13 cellular contexts compared by ENCODE assay signal in genomic region chr12:112183141-112183581, GRCh38. TPM values are rescaled to one million over a fixed set of nuclear protein-coding genes. Genes with fewer than 3 reads are reported as not detected.
DNase-seq lines count a peak whose midpoint lies in the region; ATAC-seq, FAIRE-seq and TF ChIP-seq lines count a peak whose summit lies in the region.
"Had no signal": no experiment of that assay in that cellular context is flagged by ENCODE, and none has a peak within 500 bp of the region (broad histone marks: within the 10 kb centered on the region; RNA-seq: fewer than 3 reads in every experiment).

No MANE protein-coding gene starts in this region.

- no peaks in the 10 kb centered on the region for H3K27me3 ChIP-seq in GM12878 (replicated peaks in 1 of 2; ENCODE audit: control insufficient read depth in 2 of 2, insufficient read depth in 2 of 2, low read length in 1 of 2)
- no peaks in the 10 kb centered on the region for H3K27me3 ChIP-seq in osteoblast (ENCODE audit: insufficient read depth, low read length)
- H3K27me3 ChIP-seq: tibial artery had no signal

- RAD21 ChIA-PET in GM12878 (lab: Charles Lee; ENCODE audit: unreplicated experiment) = no interaction called here

- POLR2A ChIA-PET in GM12878 (lab: Charles Lee) = interaction anchor here (0.9 to 1.3 kb wide), 2 partner anchors 52 to 119 kb away, joined by 3 to 4 read pairs; no protein-coding TSS in a partner anchor

- no peak overlapping the region for H3K9ac ChIP-seq in GM12878 (ENCODE audit: control insufficient read depth, insufficient read depth, low read length)

- 0 out of 4 replicates have a peak, but pooled peaks of 1 of the 2 experiments have one; percentile 8 for TF ChIP-seq EP300 in GM12878 (IDR thresholded peaks at IDR 0.05; ENCODE audit: borderline replicate concordance in 1 of 2, control insufficient read depth in 1 of 2, low read depth in 2 of 2, low read length in 2 of 2)

- TF ChIP-seq CTCF in GM12865 (IDR thresholded peaks at IDR 0.05; ENCODE audit: insufficient read depth, low read depth, low read length, missing control alignments) (no peak), GM12878 (IDR thresholded peaks at IDR 0.05 in 2 of 3, conservative IDR thresholded peaks at IDR 0.05 in 1 of 3; ENCODE audit: control insufficient read depth in 2 of 3, extremely low read depth in 1 of 3, insufficient read depth in 1 of 3, low read depth in 3 of 3, low read length in 3 of 3) (no peak), osteoblast (IDR thresholded peaks at IDR 0.05; ENCODE audit: extremely low read depth, low read depth, low read length) (no peak)

- no peaks in the 10 kb centered on the region for H4K20me1 ChIP-seq in GM12878 (ENCODE audit: control insufficient read depth, insufficient read depth)
- peaks cover 2% of the 10 kb centered on the region for H4K20me1 ChIP-seq in osteoblast (ENCODE audit: insufficient read depth, low read length)

- TF ChIP-seq POLR2A in GM12878 (IDR thresholded peaks at IDR 0.05; ENCODE audit: low read depth, low read length) = no peak

- H3K4me2 ChIP-seq in GM12878 (ENCODE audit: control insufficient read depth, insufficient read depth) (peak overlapping the region; percentile 30; the same call in 1 of the 2 replicates), osteoblast (ENCODE audit: insufficient read depth, low read length) (no peak overlapping the region)

- 0% methylated on average over 2 of the region's 2 CpGs for WGBS in GM12878 (ENCODE audit: insufficient coverage, insufficient replicate concordance, low lambda C conversion rate, missing lambda C conversion rate)

- intact Hi-C loops in GM12878 (cut with micrococcal nuclease; ENCODE audit: unreplicated experiment) = loop anchor here (2.0 kb wide), 1 partner anchor 30 kb away; no protein-coding TSS in a partner anchor

- ATAC-seq in HG03095 (IDR thresholded peaks at IDR 0.05; ENCODE audit: unreplicated experiment) (peak; percentile 47), GM12878 (peak; percentile 76), HG02884 (IDR thresholded peaks at IDR 0.05; ENCODE audit: unreplicated experiment) (no peak), GM21786 (IDR thresholded peaks at IDR 0.05; ENCODE audit: unreplicated experiment) (no peak)
- ATAC-seq: HepG2 had no signal

- BruUV-seq in GM12878 (replicated peaks; lab: Mats Ljungman, UMichigan) = no TSS peak

- DNase-seq in GM12865 (ENCODE audit: low read depth) (peak; percentile 71), GM12878 (ENCODE audit: low read depth, low spot score) (peak; percentile 68), osteoblast (ENCODE audit: insufficient read length, low spot score, missing footprints) (peak; percentile 93), COLO668 (lab: John Stamatoyannopoulos, UW; ENCODE audit: unreplicated experiment) (no peak), NOMO-1 treated with dmso at 0.1 percent for 144 hours (lab: John Stamatoyannopoulos, UW; ENCODE audit: unreplicated experiment) (no peak)
- DNase-seq: activated CD4-positive, CD25-positive, alpha-beta regulatory T cell treated with anti-CD3 and anti-CD28 coated beads, Interleukin-2, amount 50 U/mL, for 72 hours; effector CD4-positive, alpha-beta T cell; tibial artery had no signal

- H3K9me3 ChIP-seq in GM12878 (replicated peaks; ENCODE audit: control insufficient read depth, insufficient read depth, low read length) = no peaks in the 10 kb centered on the region
- H3K9me3 ChIP-seq in osteoblast (ENCODE audit: low read depth, low read length) = no peaks in the 10 kb centered on the region
- H3K9me3 ChIP-seq: tibial artery had no signal

- H3K79me2 ChIP-seq in GM12878 (ENCODE audit: control insufficient read depth, insufficient read depth, low read length) = no peaks in the 10 kb centered on the region
- H3K79me2 ChIP-seq in osteoblast (ENCODE audit: insufficient read depth, low read length) = no peaks in the 10 kb centered on the region

- SMC1A ChIA-PET in GM12878 (lab: Charles Lee; ENCODE audit: uncharacterized antibody, unreplicated experiment) = interaction anchor here (0.5 to 1.6 kb wide), 3 partner anchors 123 to 247 kb away, joined by 3 read pairs; no protein-coding TSS in a partner anchor

- peak; percentile 86 for FAIRE-seq in GM12878 (lab: Jason Lieb, UNC)
- FAIRE-seq: HepG2, islet of Langerhans had no signal

- CTCF ChIA-PET in GM12878 (lab: Yijun Ruan, JAX) = interaction anchor here (0.8 to 2.4 kb wide), 4 partner anchors 14 to 59 kb away, joined by 3 to 8 read pairs (median 4); no protein-coding TSS in a partner anchor

- peak overlapping the region; percentile 73 for H3K27ac ChIP-seq in GM12878 (ENCODE audit: control insufficient read depth, insufficient read depth)
- H3K27ac ChIP-seq in osteoblast (ENCODE audit: low read depth, low read length) = no peak overlapping the region
- H3K27ac ChIP-seq: tibial artery had no signal

- H3K4me3 ChIP-seq in GM12865 (ENCODE audit: low read depth, low read length) = no peak overlapping the region
- 0 out of 2 replicates have a peak overlapping the region, but pooled peaks have one; percentile 1 for H3K4me3 ChIP-seq in GM12878
- no peak overlapping the region for H3K4me3 ChIP-seq in osteoblast (ENCODE audit: insufficient read depth, low read length)
- H3K4me3 ChIP-seq: tibial artery had no signal

- in situ Hi-C loops in GM12878 (cut with MboI) = no loop called here

- no peak for TF ChIP-seq RAD21 in GM12878 (IDR thresholded peaks at IDR 0.05; ENCODE audit: insufficient read depth, low read depth, low read length)

- peaks cover 10 to 24% of the 10 kb centered on the region in 2 experiments; a peak in 3 of 4 replicates for H3K36me3 ChIP-seq in GM12878 (ENCODE audit: control insufficient read depth in 2 of 2, insufficient read depth in 2 of 2, low read length in 1 of 2)
- peaks cover 23% of the 10 kb centered on the region for H3K36me3 ChIP-seq in osteoblast (ENCODE audit: insufficient read depth, low read length)

- peaks cover 17% of the 10 kb centered on the region for H3K4me1 ChIP-seq in GM12878 (ENCODE audit: control insufficient read depth, insufficient read depth, low read length)
- peaks cover 11% of the 10 kb centered on the region for H3K4me1 ChIP-seq in osteoblast (ENCODE audit: insufficient read depth, low read length)

- H2AFZ ChIP-seq in GM12878 (ENCODE audit: control insufficient read depth, low read depth, low read length) = no peak overlapping the region
- no peak overlapping the region for H2AFZ ChIP-seq in osteoblast (ENCODE audit: low read length)

TF ChIP-seq in GM12878, 131 proteins besides CTCF, POLR2A, EP300 and RAD21 (continues in another document):
- TF ChIP-seq ZNF687 (IDR thresholded peaks at IDR 0.05) (no peak), FOXM1 (IDR thresholded peaks at IDR 0.05; ENCODE audit: low read depth, low read length) (peak; percentile 73; the same call in 1 of the 2 replicates), EED (IDR thresholded peaks at IDR 0.05; ENCODE audit: low read depth) (peak; percentile 85)

RNA-seq across cellular contexts. Expression of gene TRAFD1, which starts 57.8 kb away (rescaled TPM):
- 62.9 and 82.2 TPM in 2 replicates for total RNA-seq in GM12878 (2013; cell fraction: nucleolus; rRNA removed)
- total RNA-seq in GM12878 (2014; rRNA removed) (45.9 and 52.9 TPM in 2 replicates), GM12878 (2014; rRNA removed; fragmentation: Illumina TruSeq; extraction: Trizol) (37.2 and 37.5 TPM in 2 replicates), GM12878 (2021) (44.6 and 44.8 TPM in 2 replicates), osteoblast (39.8 and 40.5 TPM in 2 replicates)
- polyA plus RNA-seq in GM12878 (2011; ENCODE audit: low read depth) = 29.9 TPM
- polyA plus RNA-seq in GM12878 (2011; rRNA removed) (49.1 and 58.4 TPM in 2 replicates), GM12878 (2014; fragmentation: Illumina TruSeq; extraction: Trizol) (54.7 and 69.1 TPM in 2 replicates), GM12878 (2014; fragmentation: Nextera tagmentation; extraction: Ambion mirVana) (10 to 100 TPM; 42.3 to 43.8 TPM), GM12878 (2014; rRNA removed) (39.3 and 46.6 TPM in 2 replicates), GM12878 (2016; fragmentation: Nextera tagmentation; extraction: Ambion mirVana) (10 to 100 TPM; 54.4 to 55.5 TPM)
- 45.8 and 46.9 TPM in 2 replicates for polyA plus RNA-seq in GM12878 (2011; cell fraction: cytosol; rRNA removed)
- polyA plus RNA-seq in GM12878 (2011; cell fraction: nucleus; rRNA removed) = 51.5 TPM in 2 replicates
- polyA plus RNA-seq in GM12878 (2012) = 34.5 and 36.2 TPM in 2 replicates
- 53.7 and 55.7 TPM in 2 replicates for polyA minus RNA-seq in GM12878 (2011; rRNA and poly(A)+ RNA removed)
- 14.2 and 16.3 TPM in 2 replicates for polyA minus RNA-seq in GM12878 (2011; cell fraction: cytosol; rRNA and poly(A)+ RNA removed)
- polyA minus RNA-seq in GM12878 (2011; cell fraction: nucleus; rRNA and poly(A)+ RNA removed) = 19.3 and 19.7 TPM in 2 replicates

Comparison
In these comparisons a context has a peak if more than half of its experiments do, and no peak if none do; other contexts are left out.
1. DNase-seq: peak in GM12865 (single experiment), GM12878 (single experiment) and osteoblast (single experiment); none in COLO668 (single experiment) and NOMO-1 treated with dmso at 0.1 percent for 144 hours (single experiment).
2. ATAC-seq: peak in HG03095 (single experiment) and GM12878 (single experiment); none in HG02884 (single experiment) and GM21786 (single experiment).